ENCODE assay signal across 15 cellular contexts in genomic region chrX:135489542-135489941, GRCh38.
DNase-seq lines count a peak whose midpoint lies in the region; ATAC-seq and TF ChIP-seq lines count a peak whose summit lies in the region.
"Had no signal": no experiment of that assay in that cellular context is flagged by ENCODE, and none has a peak within 500 bp of the region (broad histone marks: within the 10 kb centered on the region; RNA-seq: fewer than 3 reads in every experiment).

No MANE protein-coding gene starts in this region.

- H3K4me1 ChIP-seq in OCI-LY3 (ENCODE audit: low read length) (peaks cover 19% of the 10 kb centered on the region), tibial artery (no peaks in the 10 kb centered on the region)
- H3K4me1 ChIP-seq: left lung, vagina had no signal

- no peak overlapping the region for H2AFZ ChIP-seq in OCI-LY3 (ENCODE audit: low read depth, low read length)

- no peak overlapping the region for H3K4me3 ChIP-seq in OCI-LY3 (ENCODE audit: low read length)
- no peak overlapping the region for H3K4me3 ChIP-seq in coronary artery
- H3K4me3 ChIP-seq in tibial artery, result no peak overlapping the region
- H3K4me3 ChIP-seq: cardiac muscle cell, K562, left lung, vagina had no signal

- H3K79me2 ChIP-seq in OCI-LY3 (ENCODE audit: low read length), result no peaks in the 10 kb centered on the region

- H3K9me3 ChIP-seq in OCI-LY3 (ENCODE audit: insufficient read depth, low read length), result no peaks in the 10 kb centered on the region
- H3K9me3 ChIP-seq in tibial artery, result no peaks in the 10 kb centered on the region
- H3K9me3 ChIP-seq: left lung, vagina had no signal

- intact Hi-C loops in tibial artery (cut with DNase I; ENCODE audit: low total_unique reads), result loop anchor here (10.0 kb wide), 1 partner anchor 85 kb away; no protein-coding TSS in a partner anchor

- H3K27me3 ChIP-seq in OCI-LY3 (ENCODE audit: low read depth, low read length), result no peaks in the 10 kb centered on the region
- H3K27me3 ChIP-seq in tibial artery, result no peaks in the 10 kb centered on the region
- H3K27me3 ChIP-seq: cardiac muscle cell, left lung, vagina had no signal

- no peak for TF ChIP-seq CTCF in OCI-LY3 (IDR thresholded peaks at IDR 0.05; ENCODE audit: low read depth, low read length)
- no peak for TF ChIP-seq CTCF in coronary artery (IDR thresholded peaks at IDR 0.05)
- TF ChIP-seq CTCF in tibial artery (IDR thresholded peaks at IDR 0.05), result no peak

- H3K27ac ChIP-seq in OCI-LY3 (ENCODE audit: low read length) (no peak overlapping the region), coronary artery (no peak overlapping the region), tibial artery (no peak overlapping the region)
- H3K27ac ChIP-seq: cardiac muscle cell, left lung, vagina had no signal

- no peak for DNase-seq in stimulated activated CD4-positive, alpha-beta T cell treated with anti-CD3 and anti-CD28 coated beads, Interleukin-4, amount 100 ng/mL, for 4 hours
- no peak for DNase-seq in nucleus accumbens (lab: John Stamatoyannopoulos, UW)
- DNase-seq in coronary artery (ENCODE audit: low spot score), result no peak
- no peak for DNase-seq in tibial artery
- DNase-seq: CD4-positive, CD25-positive, alpha-beta regulatory T cell; left lung; NCI-H510A; T-helper 1 cell had no signal

- H4K20me1 ChIP-seq in OCI-LY3 (ENCODE audit: insufficient read depth, low read length), result no peaks in the 10 kb centered on the region

- peak overlapping the region; percentile 30 for H3K4me2 ChIP-seq in OCI-LY3 (ENCODE audit: low read length)

- H3K9ac ChIP-seq in OCI-LY3 (ENCODE audit: low read length), result no peak overlapping the region

- no peaks in the 10 kb centered on the region for H3K36me3 ChIP-seq in OCI-LY3 (replicated peaks; ENCODE audit: low read depth, low read length)
- H3K36me3 ChIP-seq in tibial artery, result no peaks in the 10 kb centered on the region
- H3K36me3 ChIP-seq: cardiac muscle cell, left lung, vagina had no signal

- ATAC-seq in GM18858 (IDR thresholded peaks at IDR 0.05; ENCODE audit: unreplicated experiment) (peak; percentile 76), GM21528 (IDR thresholded peaks at IDR 0.05; ENCODE audit: low FRiP score, unreplicated experiment) (peak; percentile 76), HG03097 (IDR thresholded peaks at IDR 0.05; ENCODE audit: low FRiP score, unreplicated experiment) (peak; percentile 66)
- ATAC-seq: K562, left lung had no signal
